ENCODE assay signal across 8 cellular contexts in the genomic region with DNA sequence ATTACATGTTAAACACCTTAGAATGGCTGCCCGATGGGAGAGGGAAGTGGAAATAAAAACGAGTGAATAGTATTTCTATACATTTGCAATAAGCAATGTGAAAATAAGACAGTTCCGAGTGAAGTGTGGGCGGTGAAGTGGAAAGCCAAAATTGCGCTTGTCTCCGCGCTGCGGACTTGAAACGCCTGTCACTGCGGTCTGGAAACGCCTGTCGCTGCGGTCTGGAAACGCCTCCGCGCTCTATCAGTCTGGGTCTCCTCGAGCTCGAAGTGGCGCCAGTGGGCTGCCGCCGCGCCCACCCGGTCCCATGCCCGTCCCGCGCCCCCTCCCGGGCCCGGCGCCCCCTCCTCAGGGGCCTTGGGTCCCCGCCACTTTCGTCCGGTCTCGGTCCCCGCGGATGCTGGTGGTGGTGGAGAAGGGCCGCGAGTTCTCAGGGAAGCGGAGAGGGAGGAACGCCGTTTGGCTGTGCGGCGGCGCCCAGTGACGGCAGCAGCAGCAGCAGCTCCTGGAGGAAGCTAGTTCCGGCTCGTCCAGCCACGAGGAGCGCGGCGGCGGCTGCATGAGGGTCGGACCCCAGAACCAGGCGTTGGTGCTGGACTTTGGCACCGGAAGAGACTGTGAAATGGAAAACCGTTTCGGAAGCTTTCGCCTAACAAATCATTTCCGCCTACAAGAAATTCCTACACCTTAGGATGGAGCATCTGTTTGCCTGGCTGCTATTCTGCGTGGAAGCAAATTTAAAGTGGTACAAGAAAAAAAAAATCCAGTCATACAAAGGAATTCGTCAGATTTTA. TPM values are rescaled to one million over a fixed set of nuclear protein-coding genes. Genes with fewer than 3 reads are reported as not detected.
DNase-seq lines count a peak whose midpoint lies in the region; ATAC-seq and TF ChIP-seq lines count a peak whose summit lies in the region.

No MANE protein-coding gene starts in this region.

- peak overlapping the region; percentile 78 for H2AFZ ChIP-seq in KMS-11 (ENCODE audit: low read depth)

- H3K4me1 Mint-ChIP-seq in naive thymus-derived CD8-positive, alpha-beta T cell: peaks cover 13 to 33% (median 29%) of the 10 kb centered on the region in 4 donors
- H3K4me1 Mint-ChIP-seq in stimulated activated naive CD8-positive, alpha-beta T cell treated with anti-CD3 and anti-CD28 coated beads, Interleukin-15, amount 100 ng/mL, for 72 hours: peaks cover 45% of the 10 kb centered on the region

- H4K20me1 ChIP-seq in KMS-11 (ENCODE audit: insufficient read depth): no peaks in the 10 kb centered on the region

- peak overlapping the region; percentile 77 to 96 (median 92) for H3K27ac Mint-ChIP-seq in naive thymus-derived CD8-positive, alpha-beta T cell
- peak overlapping the region; percentile 63 to 97 for H3K27ac Mint-ChIP-seq in stimulated activated naive CD8-positive, alpha-beta T cell treated with anti-CD3 and anti-CD28 coated beads, Interleukin-15, amount 100 ng/mL, for 72 hours

- no peaks in the 10 kb centered on the region for H3K79me2 ChIP-seq in KMS-11 (ENCODE audit: insufficient read depth, low read depth)

- POLR2A ChIA-PET in naive thymus-derived CD8-positive, alpha-beta T cell (lab: Charles Lee): interaction anchor here (0.7 to 3.0 kb wide), 6 partner anchors 18 to 615 kb away, joined by 3 to 17 read pairs (median 4); partner anchors contain the start of genes C11orf58, NUCB2 and RPS13

- ATAC-seq in naive thymus-derived CD8-positive, alpha-beta T cell: peak; percentile 19 to 41
- ATAC-seq in stimulated activated naive CD8-positive, alpha-beta T cell treated with anti-CD3 and anti-CD28 coated beads, Interleukin-15, amount 100 ng/mL, for 72 hours: peak; percentile 52

- no peak overlapping the region for H3K27ac ChIP-seq in KMS-11

- H3K36me3 Mint-ChIP-seq in naive thymus-derived CD8-positive, alpha-beta T cell: peaks cover 0 to 3% (median 0%) of the 10 kb centered on the region in 3 donors

- peak overlapping the region; percentile 89 for H3K4me2 ChIP-seq in KMS-11

- H3K27me3 ChIP-seq in KMS-11 (ENCODE audit: insufficient read depth, low read depth): no peaks in the 10 kb centered on the region

- peak overlapping the region; percentile 49; the same call in 1 of the 2 replicates for H3K9ac ChIP-seq in KMS-11

- TF ChIP-seq CTCF in KMS-11 (conservative IDR thresholded peaks at IDR 0.05; ENCODE audit: low read depth, low read length) (no peak), fibroblast of the aortic adventitia (IDR thresholded peaks at IDR 0.05; ENCODE audit: insufficient read depth, low read length) (no peak)

- H3K4me3 ChIP-seq in KMS-11 (IDR thresholded peaks at IDR 0.05; ENCODE audit: insufficient read depth, low read depth, low read length): peak overlapping the region; percentile 40
- H3K4me3 ChIP-seq in fibroblast of the aortic adventitia (ENCODE audit: low read depth, low read length): peak overlapping the region; percentile 80

- peaks cover 9% of the 10 kb centered on the region for H3K4me1 ChIP-seq in KMS-11 (ENCODE audit: low read depth, poor library complexity, severe bottlenecking)

- DNase-seq in NCI-H2171 treated with DMSO at 0.1 percent for 48 hours (lab: John Stamatoyannopoulos, UW) (peak; percentile 51), NCI-H2171 (lab: John Stamatoyannopoulos, UW) (no peak), RKO (ENCODE audit: low spot score) (peak; percentile 86), fibroblast of the aortic adventitia (ENCODE audit: low read depth) (peak; percentile 74)
- DNase-seq in activated effector memory CD4-positive, alpha-beta T cell treated with Interleukin-2 at 50 U/mL for 16 hours: peak; percentile 2
- peak; percentile 30 to 66 (median 52) for DNase-seq in naive thymus-derived CD8-positive, alpha-beta T cell
- DNase-seq in stimulated activated naive CD8-positive, alpha-beta T cell treated with anti-CD3 and anti-CD28 coated beads, Interleukin-15, amount 100 ng/mL, for 72 hours: peak; percentile 57 to 61

- H3K36me3 ChIP-seq in KMS-11 (ENCODE audit: insufficient read depth): no peaks in the 10 kb centered on the region

- H3K4me3 Mint-ChIP-seq in naive thymus-derived CD8-positive, alpha-beta T cell: peak overlapping the region; percentile 86 to 99 (median 95)
- H3K4me3 Mint-ChIP-seq in stimulated activated naive CD8-positive, alpha-beta T cell treated with anti-CD3 and anti-CD28 coated beads, Interleukin-15, amount 100 ng/mL, for 72 hours: peak overlapping the region; percentile 86 to 90

- H3K27me3 Mint-ChIP-seq in naive thymus-derived CD8-positive, alpha-beta T cell: no peaks in the 10 kb centered on the region
- H3K27me3 Mint-ChIP-seq in stimulated activated naive CD8-positive, alpha-beta T cell treated with anti-CD3 and anti-CD28 coated beads, Interleukin-15, amount 100 ng/mL, for 72 hours: peaks cover 8% of the 10 kb centered on the region

- H3K9me3 Mint-ChIP-seq in naive thymus-derived CD8-positive, alpha-beta T cell: peaks cover 0 to 2% (median 0%) of the 10 kb centered on the region in 9 donors
- no peaks in the 10 kb centered on the region for H3K9me3 Mint-ChIP-seq in stimulated activated naive CD8-positive, alpha-beta T cell treated with anti-CD3 and anti-CD28 coated beads, Interleukin-15, amount 100 ng/mL, for 72 hours

RNA-seq across cellular contexts. Expression of gene NCR3LG1, which starts 1.8 kb away (rescaled TPM):
- total RNA-seq in fibroblast of the aortic adventitia (ENCODE audit: low replicate concordance): 4.6 and 11.7 TPM in 2 replicates
- total RNA-seq in naive thymus-derived CD8-positive, alpha-beta T cell: 1 to 10 TPM; 5.5 to 5.7 TPM
- polyA plus RNA-seq in naive thymus-derived CD8-positive, alpha-beta T cell: under 1 TPM; 0.03 to 0.28 (median 0.21) TPM

RNA-seq across cellular contexts. Expression of gene KCNJ11, which starts 35.0 kb away (rescaled TPM):
- not detected in 2 replicates for total RNA-seq in fibroblast of the aortic adventitia (ENCODE audit: low replicate concordance)
- total RNA-seq in naive thymus-derived CD8-positive, alpha-beta T cell: under 1 TPM; 0.26 to 0.52 TPM
- polyA plus RNA-seq in naive thymus-derived CD8-positive, alpha-beta T cell: not detected
